Comparison of ENCODE assay signal across 8 cellular contexts in genomic region chr16:57185945-57186629, GRCh38. TPM values are rescaled to one million over a fixed set of nuclear protein-coding genes. Genes with fewer than 3 reads are reported as not detected.
DNase-seq lines count a peak whose midpoint lies in the region; ATAC-seq, FAIRE-seq and TF ChIP-seq lines count a peak whose summit lies in the region.

PSME3IP1 (minus strand) TSS chr16:57186039; CDS start chr16:57173854, 12,185 bp downstream.
RSPRY1 (plus strand) TSS chr16:57186329; CDS start chr16:57204659, 18,330 bp downstream.

- H3K4me3 ChIP-seq in AG04450 (ENCODE audit: low read depth, low read length) (peak within 1 kb of the TSS; percentile 95), cardiac fibroblast (replicated peaks in 1 of 2; ENCODE audit: low read depth in 2 of 2, low read length in 2 of 2) (peak within 1 kb of the TSS; percentile 92 to 99), small intestine (ENCODE audit: low read depth in 1 of 2, low read length in 2 of 2) (peak within 1 kb of the TSS; percentile 72 to 100)

- H3K9me3 Mint-ChIP-seq in WTC11 = no peaks in the 10 kb centered on the region

- TF ChIP-seq CTCF in AG04450 (IDR thresholded peaks at IDR 0.05; ENCODE audit: low read depth, low read length) (no peak), WTC11 (IDR thresholded peaks at IDR 0.05) (no peak), cardiac fibroblast (IDR thresholded peaks at IDR 0.05; ENCODE audit: low read depth, low read length) (no peak)

- peak; percentile 85 for FAIRE-seq in small intestine (lab: Jason Lieb, UNC)

- H3K27ac Mint-ChIP-seq in WTC11 = peak within 1 kb of the TSS; percentile 85

- CTCF ChIA-PET in AG04450 (lab: Charles Lee) (interaction anchor here (0.7 to 1.3 kb wide), 3 partner anchors 12 to 114 kb away, joined by 3 to 4 read pairs (median 3); no protein-coding TSS in a partner anchor), WTC11 (lab: Charles Lee) (interaction anchor here (0.6 to 1.7 kb wide), 11 partner anchors 9 to 393 kb away, joined by 3 to 9 read pairs (median 4); partner anchors contain the start of genes CPNE2, CX3CL1 and POLR2C)

- H3K4me1 Mint-ChIP-seq in WTC11 = peaks cover 51% of the 10 kb centered on the region

- POLR2A ChIA-PET in AG04450 (lab: Yijun Ruan, JAX) = interaction anchor here (0.6 to 1.6 kb wide), 14 partner anchors 9 to 391 kb away, joined by 3 to 17 read pairs (median 3); partner anchors contain the start of genes ARL2BP, CIAPIN1, COQ9 and CPNE2
- POLR2A ChIA-PET in WTC11 (lab: Charles Lee) = interaction anchor here (0.8 to 0.9 kb wide), 2 partner anchors 93 to 1305 kb away, joined by 3 read pairs; partner anchors contain the start of gene CPNE2

- H3K27me3 ChIP-seq in AG04450 (ENCODE audit: control insufficient read depth, insufficient read depth, low read length) (no peaks in the 10 kb centered on the region), small intestine (ENCODE audit: control insufficient read depth in 2 of 2, insufficient read depth in 2 of 2, low read length in 2 of 2) (no peaks in the 10 kb centered on the region)

- peak within 1 kb of the TSS; percentile 80 for H3K27ac ChIP-seq in AG04450 (ENCODE audit: low read depth, low read length)
- H3K27ac ChIP-seq in small intestine (ENCODE audit: low read depth in 1 of 2, low read length in 1 of 2) = peak within 1 kb of the TSS; percentile 65 to 98

- DNase-seq in AG04450 (ENCODE audit: low read depth, low spot score) = peak; percentile 99
- peak; percentile 99 for DNase-seq in NCI-H226
- DNase-seq in WTC11 (ENCODE audit: low spot score) = peak; percentile 99
- peak; percentile 100 for DNase-seq in cardiac fibroblast (ENCODE audit: low read depth in 2 of 2)
- DNase-seq in iPS-NIHi11 (ENCODE audit: low spot score) = peak; percentile 100
- peak; percentile 100 for DNase-seq in small intestine

- no peaks in the 10 kb centered on the region for H3K4me1 ChIP-seq in small intestine (ENCODE audit: control insufficient read depth in 2 of 2, insufficient read depth in 1 of 2, low read depth in 1 of 2, low read length in 1 of 2)

- 0 to 1% (median 1%) methylated on average over 48 to 55 of the region's 55 CpGs for WGBS in small intestine, 3 donors

- ATAC-seq in GM18909 (IDR thresholded peaks at IDR 0.05; ENCODE audit: poor library complexity, unreplicated experiment) (peak; percentile 89), HG03175 (IDR thresholded peaks at IDR 0.05; ENCODE audit: unreplicated experiment) (peak; percentile 83), WTC11 (peak; percentile 94)

- no peaks in the 10 kb centered on the region for H3K36me3 ChIP-seq in small intestine (ENCODE audit: control insufficient read depth in 2 of 2, insufficient read depth in 2 of 2, low read length in 2 of 2)

- peak within 1 kb of the TSS; percentile 96 for H3K4me3 Mint-ChIP-seq in WTC11

- no peaks in the 10 kb centered on the region; the same call in 1 of the 2 replicates for H3K27me3 Mint-ChIP-seq in WTC11 (ENCODE audit: low read depth)

- H3K36me3 Mint-ChIP-seq in WTC11 = no peaks in the 10 kb centered on the region

- peaks cover 4% of the 10 kb centered on the region; the same call in 1 of the 2 replicates for H3K9me3 ChIP-seq in AG04450 (ENCODE audit: control insufficient read depth, insufficient read depth, low read length)
- H3K9me3 ChIP-seq in small intestine (ENCODE audit: control insufficient read depth, low read depth) = no peaks in the 10 kb centered on the region

TF ChIP-seq in WTC11, 78 proteins besides CTCF, POLR2A, EP300 and RAD21 (continues in another document):
- TF ChIP-seq CBFB (CRISPR knock-in tag; IDR thresholded peaks at IDR 0.05; ENCODE audit: low read depth) (no peak), MLX (CRISPR knock-in tag; IDR thresholded peaks at IDR 0.05) (no peak), FOXP4 (CRISPR knock-in tag; IDR thresholded peaks at IDR 0.05) (0 out of 2 replicates have a peak, but pooled peaks have one; percentile 50), ATF3 (CRISPR knock-in tag; conservative IDR thresholded peaks at IDR 0.05) (no peak), NFATC4 (CRISPR knock-in tag; IDR thresholded peaks at IDR 0.05) (no peak), GABPB1 (CRISPR knock-in tag; IDR thresholded peaks at IDR 0.05) (peak; percentile 51; the same call in 1 of the 2 replicates), ZNF512 (CRISPR knock-in tag; IDR thresholded peaks at IDR 0.05; ENCODE audit: borderline replicate concordance) (no peak), ESRRA (CRISPR knock-in tag; IDR thresholded peaks at IDR 0.05; ENCODE audit: borderline replicate concordance) (peak; percentile 46; the same call in 1 of the 2 replicates), NFYB (CRISPR knock-in tag; conservative IDR thresholded peaks at IDR 0.05; ENCODE audit: low read depth) (peak; percentile 84), SP1 (CRISPR knock-in tag; conservative IDR thresholded peaks at IDR 0.05) (peak; percentile 90), SMAD3 (CRISPR knock-in tag; IDR thresholded peaks at IDR 0.05; ENCODE audit: borderline replicate concordance) (peak; percentile 30; the same call in 1 of the 2 replicates), OVOL2 (CRISPR knock-in tag; IDR thresholded peaks at IDR 0.05; ENCODE audit: borderline replicate concordance) (no peak), RELA (CRISPR knock-in tag; IDR thresholded peaks at IDR 0.05; ENCODE audit: borderline replicate concordance) (no peak), ZNF671 (CRISPR knock-in tag; IDR thresholded peaks at IDR 0.05) (no peak), ZNF396 (CRISPR knock-in tag; IDR thresholded peaks at IDR 0.05; ENCODE audit: borderline replicate concordance) (no peak), E2F5 (CRISPR knock-in tag; IDR thresholded peaks at IDR 0.05) (peak; percentile 66; the same call in 1 of the 2 replicates), MAX (CRISPR knock-in tag; IDR thresholded peaks at IDR 0.05) (peak; percentile 45; the same call in 1 of the 2 replicates), ZNF232 (CRISPR knock-in tag; IDR thresholded peaks at IDR 0.05) (no peak)

RNA-seq across cellular contexts. Expression of gene PSME3IP1, which starts in this region (rescaled TPM):
- polyA plus RNA-seq in AG04450 (2011; rRNA removed) (68.9 and 70.5 TPM in 2 replicates), small intestine (10 to 100 TPM; 60.8 to 79.8 (median 61.3) TPM)
- 55.0 and 72.9 TPM in 2 replicates for polyA minus RNA-seq in AG04450 (2011; rRNA and poly(A)+ RNA removed)
- 102 to 107 TPM (median 104 TPM) in 3 replicates for total RNA-seq in WTC11 (2021)

RNA-seq across cellular contexts. Expression of gene RSPRY1, which starts in this region (rescaled TPM):
- 54.3 and 63.8 TPM in 2 replicates for polyA plus RNA-seq in AG04450 (2011; rRNA removed)
- 109 and 115 TPM in 2 replicates for polyA minus RNA-seq in AG04450 (2011; rRNA and poly(A)+ RNA removed)
- total RNA-seq in WTC11 (2021) = 22.7 to 28.5 TPM (median 26.8 TPM) in 3 replicates
- polyA plus RNA-seq in small intestine = 10 to 100 TPM; 12.4 to 17.4 (median 17.0) TPM

Comparison
In these comparisons a context has a peak if more than half of its experiments do, and no peak if none do; other contexts are left out.
1. Peak in every context shown above with its lines: DNase-seq, ATAC-seq, H3K4me3 ChIP-seq and H3K27ac ChIP-seq.